Comparison of ENCODE assay signal across 23 cellular contexts in genomic region chr6:19690676-19691075, GRCh38.
DNase-seq lines count a peak whose midpoint lies in the region; ATAC-seq and TF ChIP-seq lines count a peak whose summit lies in the region.
"Had no signal": no experiment of that assay in that cellular context is flagged by ENCODE, and none has a peak within 500 bp of the region (broad histone marks: within the 10 kb centered on the region; RNA-seq: fewer than 3 reads in every experiment).

No MANE protein-coding gene starts in this region.

- no peak for ATAC-seq in HG02798 (IDR thresholded peaks at IDR 0.05; ENCODE audit: poor library complexity, unreplicated experiment)
- no peak for ATAC-seq in heart right ventricle
- ATAC-seq: CD8-positive, alpha-beta T cell had no signal

- H3K9ac ChIP-seq in trophoblast cell (ENCODE audit: low read length) = no peak overlapping the region

- H3K4me3 ChIP-seq in H7 (ENCODE audit: insufficient read depth, low read depth, low read length) (peak overlapping the region; percentile 57), coronary artery (peak overlapping the region; percentile 77), trophoblast cell (ENCODE audit: low read depth, low read length) (no peak overlapping the region), sigmoid colon (no peak overlapping the region), heart right ventricle (peak overlapping the region in 1 of 10 donors; percentile 18)
- H3K4me3 ChIP-seq: lung had no signal

- no peaks in the 10 kb centered on the region for H3K9me3 Mint-ChIP-seq in chondrocyte (ENCODE audit: low read depth)
- H3K9me3 Mint-ChIP-seq: CD8-positive, alpha-beta T cell had no signal

- H3K79me1 ChIP-seq in trophoblast cell (ENCODE audit: low read length) = no peaks in the 10 kb centered on the region

- H3K4me3 Mint-ChIP-seq in chondrocyte (ENCODE audit: unreplicated experiment) = no peak overlapping the region
- H3K4me3 Mint-ChIP-seq: CD8-positive, alpha-beta T cell; stimulated activated naive CD8-positive, alpha-beta T cell treated with anti-CD3 and anti-CD28 coated beads, Interleukin-15, Interleukin-2, amounts not matched to agents 100 ng/mL and 50 ng/mL, for 24 hours had no signal

- H2BK120ac ChIP-seq in trophoblast cell (ENCODE audit: insufficient read depth, low read length, poor library complexity) = no peak overlapping the region

- H3K36me3 Mint-ChIP-seq in chondrocyte (ENCODE audit: low read depth) = no peaks in the 10 kb centered on the region
- H3K36me3 Mint-ChIP-seq: CD8-positive, alpha-beta T cell had no signal

- H2BK12ac ChIP-seq in trophoblast cell (ENCODE audit: low read length) = no peak overlapping the region

- H3K79me2 ChIP-seq in trophoblast cell (ENCODE audit: control insufficient read depth, insufficient read depth, low read length, poor library complexity) = no peaks in the 10 kb centered on the region

- H2AK5ac ChIP-seq in trophoblast cell (ENCODE audit: low read length) = no peak overlapping the region

- no peaks in the 10 kb centered on the region for H3K27me3 ChIP-seq in H7 (ENCODE audit: control insufficient read depth, insufficient read depth, low read length)
- peaks cover 2% of the 10 kb centered on the region for H3K27me3 ChIP-seq in layer of hippocampus (ENCODE audit: control insufficient read depth, insufficient read depth, low read length)
- no peaks in the 10 kb centered on the region for H3K27me3 ChIP-seq in trophoblast cell (ENCODE audit: insufficient read depth, low read length)
- peaks cover 0 to 24% (median 10%) of the 10 kb centered on the region in 3 donors for H3K27me3 ChIP-seq in sigmoid colon
- peaks cover 0 to 41% (median 35%) of the 10 kb centered on the region in 7 donors for H3K27me3 ChIP-seq in heart right ventricle
- H3K27me3 ChIP-seq: thyroid gland had no signal

- no peak overlapping the region for H3K18ac ChIP-seq in trophoblast cell (ENCODE audit: low read length)

- no peak overlapping the region for H3K27ac Mint-ChIP-seq in chondrocyte (ENCODE audit: unreplicated experiment)
- H3K27ac Mint-ChIP-seq: CD8-positive, alpha-beta T cell; stimulated activated naive CD8-positive, alpha-beta T cell treated with anti-CD3 and anti-CD28 coated beads, Interleukin-15, Interleukin-2, amounts not matched to agents 100 ng/mL and 50 ng/mL, for 24 hours had no signal

- intact Hi-C loops in sigmoid colon (cut with DNase I) = no loop called here
- intact Hi-C loops in heart right ventricle (cut with DNase I) = no loop called here

- H4K91ac ChIP-seq in trophoblast cell (ENCODE audit: low read depth, low read length) = no peak overlapping the region

- TF ChIP-seq CTCF in coronary artery (IDR thresholded peaks at IDR 0.05) = no peak
- TF ChIP-seq CTCF in sigmoid colon (IDR thresholded peaks at IDR 0.05) = no peak
- TF ChIP-seq CTCF in heart right ventricle (IDR thresholded peaks at IDR 0.05) = no peak
- TF ChIP-seq CTCF in chondrocyte (IDR thresholded peaks at IDR 0.05) = no peak

- no peak overlapping the region for H3K4ac ChIP-seq in trophoblast cell (ENCODE audit: low read depth, low read length)

- H3K27me3 Mint-ChIP-seq in chondrocyte (ENCODE audit: low read depth) = no peaks in the 10 kb centered on the region

- TF ChIP-seq EP300 in sigmoid colon (IDR thresholded peaks at IDR 0.05) = no peak

- no peak for TF ChIP-seq POLR2A in sigmoid colon (IDR thresholded peaks at IDR 0.05)

- no peak for DNase-seq in H7
- DNase-seq in coronary artery (ENCODE audit: low spot score) = no peak
- no peak for DNase-seq in trophoblast cell
- DNase-seq in sigmoid colon = no peak
- DNase-seq in heart right ventricle = no peak
- DNase-seq in chondrocyte (ENCODE audit: low spot score) = no peak
- DNase-seq: activated CD4-positive, alpha-beta T cell treated with anti-CD3 and anti-CD28 coated beads, Interleukin-2, amount 50 U/mL, for 48 hours; activated CD8-positive, alpha-beta memory T cell treated with anti-CD3 and anti-CD28 coated beads, Interleukin-2, amount 50 U/mL, for 4 hours; activated naive CD4-positive, alpha-beta T cell treated with anti-CD3 and anti-CD28 coated beads, Interleukin-2, amount 50 U/mL, for 16 hours; CD8-positive, alpha-beta T cell; GM23248; hippocampal formation; KBM-7; NCI-H1105 treated with DMSO at 0.1 percent for 48 hours; NCI-H2081; NCI-H2227 treated with DMSO at 0.1 percent for 48 hours; NCI-H748 treated with DMSO at 0.1 percent for 48 hours; T-helper 1 cell; thyroid gland had no signal

- H3K4me1 ChIP-seq in trophoblast cell (ENCODE audit: control insufficient read depth in 1 of 2, insufficient read depth in 2 of 2, low read length in 2 of 2) = peaks cover 0 to 3% of the 10 kb centered on the region in 2 experiments
- H3K4me1 ChIP-seq in sigmoid colon = peaks cover 0 to 12% (median 2%) of the 10 kb centered on the region in 4 donors
- peaks cover 0 to 11% (median 0%) of the 10 kb centered on the region in 9 donors for H3K4me1 ChIP-seq in heart right ventricle
- H3K4me1 ChIP-seq: thyroid gland had no signal

- H2BK5ac ChIP-seq in trophoblast cell (ENCODE audit: low read depth, low read length, poor library complexity) = no peak overlapping the region

- peaks cover 22% of the 10 kb centered on the region for H3K4me1 Mint-ChIP-seq in chondrocyte (ENCODE audit: low read depth)

- H3K9me3 ChIP-seq in trophoblast cell (ENCODE audit: insufficient read depth, low read depth, low read length) = no peaks in the 10 kb centered on the region
- no peaks in the 10 kb centered on the region for H3K9me3 ChIP-seq in sigmoid colon
- H3K9me3 ChIP-seq in heart right ventricle = no peaks in the 10 kb centered on the region
- H3K9me3 ChIP-seq: thyroid gland had no signal

- no CpG with 5 or more reads among the region's 3 CpGs for WGBS in trophoblast cell (ENCODE audit: extremely low coverage, insufficient coverage, insufficient read length)
- WGBS in sigmoid colon, 2 donors = 53 to 72% methylated on average over 3 of the region's 3 CpGs
- WGBS in heart right ventricle, 2 donors = 47 to 53% methylated on average over 3 of the region's 3 CpGs

- peak overlapping the region; percentile 94 for H3K4me2 ChIP-seq in trophoblast cell (ENCODE audit: low read length)

- no peak overlapping the region for H3K23ac ChIP-seq in trophoblast cell (ENCODE audit: low read length)

- H4K12ac ChIP-seq in trophoblast cell (ENCODE audit: low read depth, low read length) = no peak overlapping the region

- no peak overlapping the region for H3K14ac ChIP-seq in trophoblast cell (ENCODE audit: low read length)

- H3K36me3 ChIP-seq in H7 (replicated peaks; ENCODE audit: control insufficient read depth, insufficient read depth, low read length) = no peaks in the 10 kb centered on the region
- H3K36me3 ChIP-seq in trophoblast cell (ENCODE audit: control insufficient read depth in 1 of 2, insufficient read depth in 2 of 2, low read length in 2 of 2) = no peaks in the 10 kb centered on the region
- H3K36me3 ChIP-seq in sigmoid colon = no peaks in the 10 kb centered on the region
- no peaks in the 10 kb centered on the region for H3K36me3 ChIP-seq in heart right ventricle
- H3K36me3 ChIP-seq: thyroid gland had no signal

- peak overlapping the region; percentile 60 to 82 for H3K27ac ChIP-seq in coronary artery
- H3K27ac ChIP-seq in layer of hippocampus (ENCODE audit: low read depth, low read length) = peak overlapping the region; percentile 30
- H3K27ac ChIP-seq in trophoblast cell (ENCODE audit: low read depth, low read length) = no peak overlapping the region
- H3K27ac ChIP-seq in sigmoid colon = no peak overlapping the region
- H3K27ac ChIP-seq in heart right ventricle = no peak overlapping the region
- H3K27ac ChIP-seq: GM23248, thyroid gland had no signal

- H4K8ac ChIP-seq in trophoblast cell (ENCODE audit: low read depth, low read length) = no peak overlapping the region

- H2AFZ ChIP-seq in trophoblast cell (ENCODE audit: insufficient read depth, low read length, poor library complexity) = no peak overlapping the region

Comparison
In these comparisons a context has a peak if more than half of its experiments do, and no peak if none do; other contexts are left out.
1. H3K4me3 ChIP-seq: peak in H7 (single experiment) and coronary artery (single experiment); none in trophoblast cell (single experiment) and sigmoid colon (0 of 4).
2. H3K27ac ChIP-seq: peak in coronary artery (2 of 2) and layer of hippocampus (single experiment); none in trophoblast cell (single experiment), sigmoid colon (0 of 4) and heart right ventricle (0 of 10).